17 cellular contexts compared by ENCODE assay signal in the genomic region with DNA sequence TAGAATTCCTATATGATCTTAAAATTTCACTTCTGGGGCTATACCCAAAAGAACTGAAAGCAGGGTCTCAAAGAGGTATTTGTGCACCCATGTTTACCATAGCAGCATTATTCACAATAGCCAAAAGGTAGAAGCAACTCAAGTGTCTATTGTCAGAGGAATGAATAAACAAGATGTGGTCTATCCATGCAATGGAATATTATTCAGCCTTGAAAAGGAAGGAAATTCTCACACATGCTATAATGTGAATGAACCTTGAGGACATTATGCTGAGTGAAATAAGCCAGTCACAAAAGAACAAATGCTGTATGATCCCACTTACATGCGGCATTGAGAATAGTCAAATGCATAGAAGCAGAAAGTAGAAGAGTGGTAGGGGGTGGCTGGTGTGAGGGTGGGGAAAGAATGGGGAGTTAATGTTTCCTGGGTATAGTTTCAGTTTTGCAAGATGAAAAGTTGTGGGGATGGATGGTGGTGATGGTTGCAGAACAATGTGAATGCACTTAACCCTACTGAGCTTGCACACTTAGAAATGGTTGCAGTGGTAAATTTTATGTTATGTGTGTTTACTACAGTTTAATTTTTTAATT.
DNase-seq lines count a peak whose midpoint lies in the region; ATAC-seq and TF ChIP-seq lines count a peak whose summit lies in the region.
"Had no signal": no experiment of that assay in that cellular context is flagged by ENCODE, and none has a peak within 500 bp of the region (broad histone marks: within the 10 kb centered on the region; RNA-seq: fewer than 3 reads in every experiment).

No MANE protein-coding gene starts in this region.

- H3K4me3 Mint-ChIP-seq in T-helper 1 cell treated with Interleukin-12 subunit alpha and Interleukin-12 subunit beta and Interleukin-4 antibody, amounts not matched to agents 30 μg/mL and 1 μg/mL, for 36 hours, result peak overlapping the region; percentile 5
- no peak overlapping the region for H3K4me3 Mint-ChIP-seq in CD14-positive monocyte
- H3K4me3 Mint-ChIP-seq: activated naive CD4-positive, alpha-beta T cell treated with anti-CD3 and anti-CD28 coated beads, Interleukin-2, amount 50 U/mL, for 24 hours had no signal

- peak; percentile 15 to 62 for ATAC-seq in activated CD4-positive, CD25-positive, alpha-beta regulatory T cell treated with anti-CD3 and anti-CD28 coated beads, Interleukin-2, amount 50 U/mL, for 24 hours
- peak; percentile 52 for ATAC-seq in GM19397 (IDR thresholded peaks at IDR 0.05; ENCODE audit: unreplicated experiment)
- ATAC-seq: pancreas had no signal

- peaks cover 26% of the 10 kb centered on the region for H3K36me3 Mint-ChIP-seq in T-helper 1 cell treated with Interleukin-12 subunit alpha and Interleukin-12 subunit beta and Interleukin-4 antibody, amounts not matched to agents 30 μg/mL and 1 μg/mL, for 36 hours (ENCODE audit: low read depth)
- H3K36me3 Mint-ChIP-seq in CD14-positive monocyte, result peaks cover 5 to 10% of the 10 kb centered on the region in 2 donors

- H3K27ac Mint-ChIP-seq in T-helper 1 cell treated with Interleukin-12 subunit alpha and Interleukin-12 subunit beta and Interleukin-4 antibody, amounts not matched to agents 30 μg/mL and 1 μg/mL, for 36 hours, result peak overlapping the region; percentile 65
- H3K27ac Mint-ChIP-seq in CD14-positive monocyte, result no peak overlapping the region
- H3K27ac Mint-ChIP-seq: activated naive CD4-positive, alpha-beta T cell treated with anti-CD3 and anti-CD28 coated beads, Interleukin-2, amount 50 U/mL, for 24 hours had no signal

- H3K27me3 Mint-ChIP-seq in T-helper 1 cell treated with Interleukin-12 subunit alpha and Interleukin-12 subunit beta and Interleukin-4 antibody, amounts not matched to agents 30 μg/mL and 1 μg/mL, for 36 hours (ENCODE audit: low read depth), result no peaks in the 10 kb centered on the region
- H3K27me3 Mint-ChIP-seq in CD14-positive monocyte (ENCODE audit: low read depth in 3 of 3), result peaks cover 0 to 4% (median 0%) of the 10 kb centered on the region in 3 donors
- H3K27me3 Mint-ChIP-seq: activated naive CD4-positive, alpha-beta T cell treated with anti-CD3 and anti-CD28 coated beads, Interleukin-2, amount 50 U/mL, for 24 hours had no signal

- peaks cover 55% of the 10 kb centered on the region for H3K4me1 Mint-ChIP-seq in T-helper 1 cell treated with Interleukin-12 subunit alpha and Interleukin-12 subunit beta and Interleukin-4 antibody, amounts not matched to agents 30 μg/mL and 1 μg/mL, for 36 hours (ENCODE audit: low read depth)
- peaks cover 50% of the 10 kb centered on the region for H3K4me1 Mint-ChIP-seq in CD14-positive monocyte

- no peak for DNase-seq in activated CD4-positive, CD25-positive, alpha-beta regulatory T cell treated with anti-CD3 and anti-CD28 coated beads, Interleukin-2, amount 50 U/mL, for 72 hours
- DNase-seq in islet precursor cell, result peak; percentile 1
- DNase-seq in ureter (ENCODE audit: low spot score), result no peak
- no peak for DNase-seq in NCI-H1105 treated with DMSO at 0.1 percent for 48 hours (lab: John Stamatoyannopoulos, UW)
- no peak for DNase-seq in CD14-positive monocyte (ENCODE audit: low spot score)
- DNase-seq: 8988T, C1 segment of cervical spinal cord, DMS153, dorsolateral prefrontal cortex, NCI-H2029, NCI-H510A treated with DMSO at 0.1 percent for 48 hours, pancreas, trophoblast cell had no signal

- H3K9me3 Mint-ChIP-seq in T-helper 1 cell treated with Interleukin-12 subunit alpha and Interleukin-12 subunit beta and Interleukin-4 antibody, amounts not matched to agents 30 μg/mL and 1 μg/mL, for 36 hours, result peaks cover 14% of the 10 kb centered on the region
- H3K9me3 Mint-ChIP-seq in CD14-positive monocyte, result peaks cover 0 to 5% (median 3%) of the 10 kb centered on the region in 7 donors

- intact Hi-C loops in CD14-positive monocyte (cut with micrococcal nuclease), result no loop called here

- no peak for TF ChIP-seq CTCF in CD14-positive monocyte (IDR thresholded peaks at IDR 0.05)
